Comparison of ENCODE assay signal across 26 cellular contexts in the genomic region with DNA sequence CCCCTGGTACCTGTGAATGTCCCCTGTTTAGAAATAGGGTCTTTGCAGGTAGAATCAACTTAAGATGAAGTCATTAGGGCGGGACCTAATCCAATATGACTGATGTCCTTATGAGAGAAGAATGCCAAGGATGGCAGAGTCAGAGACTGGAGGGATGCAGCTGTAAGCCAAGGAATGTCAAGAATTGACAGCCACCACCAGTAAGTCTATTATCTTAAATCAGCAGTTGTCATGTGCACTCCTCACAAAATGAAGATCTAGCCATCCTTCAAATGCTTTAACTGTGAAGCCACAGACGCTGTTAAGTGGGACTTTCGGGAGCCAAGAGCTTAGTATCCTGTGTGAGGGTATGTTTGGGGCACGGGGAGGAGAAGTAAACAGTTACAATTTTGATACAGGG.
"Had no signal": no experiment of that assay in that cellular context is flagged by ENCODE, and none has a peak within 500 bp of the region (broad histone marks: within the 10 kb centered on the region; RNA-seq: fewer than 3 reads in every experiment).

No MANE protein-coding gene starts in this region.

- H3K9me3 ChIP-seq: SJSA1 had no signal

- H3K36me3 ChIP-seq: cardiac muscle cell had no signal

- H3K27ac Mint-ChIP-seq: activated CD8-positive, alpha-beta T cell treated with anti-CD3 and anti-CD28 coated beads, Interleukin-2, amount 10 ng/mL, durations not matched to agents 7 days and 5 days; activated naive CD8-positive, alpha-beta T cell; T-helper 17 cell; WTC11 had no signal

- H3K4me3 Mint-ChIP-seq: activated CD8-positive, alpha-beta T cell treated with anti-CD3 and anti-CD28 coated beads, Interleukin-2, amount 10 ng/mL, durations not matched to agents 7 days and 5 days; activated naive CD8-positive, alpha-beta T cell; T-helper 17 cell; WTC11 had no signal

- H3K4me3 ChIP-seq: cardiac muscle cell, SJSA1 had no signal

- DNase-seq: activated CD4-positive, alpha-beta T cell treated with anti-CD3 and anti-CD28 coated beads for 48 hours; activated CD4-positive, alpha-beta T cell treated with anti-CD3 and anti-CD28 coated beads, Interleukin-2, amount 50 U/mL, for 4 hours; activated CD4-positive, CD25-positive, alpha-beta regulatory T cell treated with anti-CD3 and anti-CD28 coated beads, Interleukin-2, amount 50 U/mL, for 72 hours; activated CD8-positive, alpha-beta memory T cell treated with anti-CD3 and anti-CD28 coated beads, Interleukin-2, amount 50 U/mL, for 48 hours; activated CD8-positive, alpha-beta T cell treated with anti-CD3 and anti-CD28 coated beads, Interleukin-2, amount 10 ng/mL, durations not matched to agents 7 days and 5 days; activated effector memory CD4-positive, alpha-beta T cell treated with Interleukin-2 at 50 U/mL for 16 hours; activated naive CD4-positive, alpha-beta T cell; activated T-cell treated with anti-CD3 and anti-CD28 coated beads, Interleukin-2, amount 50 U/mL, for 1 hour; amygdala; brain microvascular endothelial cell; Karpas-422; MM.1S; NCI-H1105; NCI-H1436; NCI-H1694 treated with DMSO at 0.1 percent for 48 hours; NCI-H2029 treated with DMSO at 0.1 percent for 48 hours; NCI-H446; NCI-H524; PC-3; SHP77; T-helper 17 cell; T-helper 9 cell had no signal

- H3K4me1 ChIP-seq: SJSA1 had no signal

- H3K27me3 ChIP-seq: brain microvascular endothelial cell, cardiac muscle cell, SJSA1 had no signal

- H3K27ac ChIP-seq: brain microvascular endothelial cell, cardiac muscle cell, SJSA1 had no signal

- H3K4me1 Mint-ChIP-seq: T-helper 17 cell, WTC11 had no signal

- H3K27me3 Mint-ChIP-seq: activated naive CD8-positive, alpha-beta T cell; T-helper 17 cell had no signal
